Comparison of ENCODE assay signal across 8 cellular contexts in genomic region chr18:21703241-21703820, GRCh38. TPM values are rescaled to one million over a fixed set of nuclear protein-coding genes. Genes with fewer than 3 reads are reported as not detected.
A peak's percentile ranks its signal among the peaks of the same experiment; 100 is the strongest.
DNase-seq lines count a peak whose midpoint lies in the region; TF ChIP-seq lines count a peak whose summit lies in the region.

No MANE protein-coding gene starts in this region.

- H3K4me3 Mint-ChIP-seq in activated CD4-positive, alpha-beta memory T cell treated with anti-CD3 and anti-CD28 coated beads, Interleukin-2, amount 10 ng/mL, durations not matched to agents 7 days and 5 days: peak overlapping the region; percentile 98

- peaks cover 47% of the 10 kb centered on the region for H3K4me1 Mint-ChIP-seq in activated CD4-positive, alpha-beta memory T cell treated with anti-CD3 and anti-CD28 coated beads, Interleukin-2, amount 10 ng/mL, durations not matched to agents 7 days and 5 days

- CTCF ChIA-PET in activated CD4-positive, alpha-beta memory T cell treated with anti-CD3 and anti-CD28 coated beads, Interleukin-2, amount 10 ng/mL, durations not matched to agents 7 days and 5 days (lab: Charles Lee): interaction anchor here (1.0 to 2.1 kb wide), 4 partner anchors 21 to 103 kb away, joined by 3 to 10 read pairs (median 4); partner anchors contain the start of genes ESCO1 and SNRPD1

- H3K36me3 Mint-ChIP-seq in activated CD4-positive, alpha-beta memory T cell treated with anti-CD3 and anti-CD28 coated beads, Interleukin-2, amount 10 ng/mL, durations not matched to agents 7 days and 5 days (ENCODE audit: low read depth): peaks cover 51% of the 10 kb centered on the region

- TF ChIP-seq CTCF in foreskin fibroblast (IDR thresholded peaks at IDR 0.05; ENCODE audit: low read depth, low read length): no peak

- no peaks in the 10 kb centered on the region for H3K27me3 Mint-ChIP-seq in activated CD4-positive, alpha-beta memory T cell treated with anti-CD3 and anti-CD28 coated beads, Interleukin-2, amount 10 ng/mL, durations not matched to agents 7 days and 5 days

- peak overlapping the region; percentile 59 to 65 for H3K4me3 ChIP-seq in foreskin fibroblast (ENCODE audit: low read depth in 1 of 2, low read length in 2 of 2)

- peak; percentile 52 for DNase-seq in NOMO-1 treated with DMSO at 0.1 percent for 48 hours (lab: John Stamatoyannopoulos, UW; ENCODE audit: unreplicated experiment)
- DNase-seq in NOMO-1 treated with dmso at 0.1 percent for 144 hours (lab: John Stamatoyannopoulos, UW; ENCODE audit: unreplicated experiment): no peak
- DNase-seq in Kasumi-1 (lab: John Stamatoyannopoulos, UW): peak; percentile 39 to 41
- DNase-seq in activated CD4-positive, alpha-beta memory T cell treated with anti-CD3 and anti-CD28 coated beads, Interleukin-2, amount 10 ng/mL, durations not matched to agents 7 days and 5 days: peak; percentile 41
- no peak for DNase-seq in foreskin fibroblast
- DNase-seq in retina: peak; percentile 66
- DNase-seq in occipital lobe (lab: John Stamatoyannopoulos, UW): no peak
- no peak for DNase-seq in NCI-H1436 treated with DMSO at 0.1 percent for 48 hours (lab: John Stamatoyannopoulos, UW)

- no peaks in the 10 kb centered on the region for H3K9me3 Mint-ChIP-seq in activated CD4-positive, alpha-beta memory T cell treated with anti-CD3 and anti-CD28 coated beads, Interleukin-2, amount 10 ng/mL, durations not matched to agents 7 days and 5 days

- POLR2A ChIA-PET in activated CD4-positive, alpha-beta memory T cell treated with anti-CD3 and anti-CD28 coated beads, Interleukin-2, amount 10 ng/mL, durations not matched to agents 7 days and 5 days (lab: Charles Lee): interaction anchor here (0.7 to 5.5 kb wide), 12 partner anchors 11 to 149 kb away, joined by 3 to 113 read pairs (median 12); partner anchors contain the start of genes ESCO1, MIB1 and SNRPD1

- H3K27ac Mint-ChIP-seq in activated CD4-positive, alpha-beta memory T cell treated with anti-CD3 and anti-CD28 coated beads, Interleukin-2, amount 10 ng/mL, durations not matched to agents 7 days and 5 days: peak overlapping the region; percentile 96

RNA-seq across cellular contexts. Expression of gene ABHD3, which starts 1.2 kb away (rescaled TPM):
- total RNA-seq in activated CD4-positive, alpha-beta memory T cell treated with anti-CD3 and anti-CD28 coated beads, Interleukin-2, amount 10 ng/mL, durations not matched to agents 7 days and 5 days: 10 to 100 TPM; 49.2 to 53.5 TPM
- total RNA-seq in occipital lobe: 13.4 TPM

RNA-seq across cellular contexts. Expression of gene MIB1, which starts 37.3 kb away (rescaled TPM):
- total RNA-seq in activated CD4-positive, alpha-beta memory T cell treated with anti-CD3 and anti-CD28 coated beads, Interleukin-2, amount 10 ng/mL, durations not matched to agents 7 days and 5 days: 10 to 100 TPM; 57.8 to 58.3 TPM
- 99.2 TPM for total RNA-seq in occipital lobe

Comparison
In these comparisons a context has a peak if more than half of its experiments do, and no peak if none do; other contexts are left out.
1. DNase-seq: peak in NOMO-1 treated with DMSO at 0.1 percent for 48 hours (single experiment), Kasumi-1 (2 of 2), activated CD4-positive, alpha-beta memory T cell treated with anti-CD3 and anti-CD28 coated beads, Interleukin-2, amount 10 ng/mL, durations not matched to agents 7 days and 5 days (single experiment) and retina (single experiment); none in NOMO-1 treated with dmso at 0.1 percent for 144 hours (single experiment), foreskin fibroblast (0 of 2), occipital lobe (single experiment) and NCI-H1436 treated with DMSO at 0.1 percent for 48 hours (single experiment).